ENCODE assay signal across 26 cellular contexts in genomic region chr16:50985733-50986132, GRCh38.
"Had no signal": no experiment of that assay in that cellular context is flagged by ENCODE, and none has a peak within 500 bp of the region (broad histone marks: within the 10 kb centered on the region; RNA-seq: fewer than 3 reads in every experiment).

No MANE protein-coding gene starts in this region.

- FAIRE-seq: endometrium, islet of Langerhans, keratinocyte had no signal

- ATAC-seq: effector memory CD8-positive, alpha-beta T cell; esophagus mucosa; gastrocnemius medialis; heart right ventricle; left cardiac atrium; left lung; left ventricle myocardium superior; lower lobe of right lung; mucosa of descending colon had no signal

- H3K4me1 ChIP-seq: colonic mucosa, esophagus squamous epithelium, gastrocnemius medialis, heart right ventricle, left lung, lower lobe of right lung had no signal

- DNase-seq: colonic mucosa; cortex of kidney; effector CD8-positive, alpha-beta T cell; effector memory CD8-positive, alpha-beta T cell; endodermal cell; erythroblast; esophagus squamous epithelium; foreskin fibroblast; foreskin melanocyte; gastrocnemius medialis; glutamatergic neuron; head of caudate nucleus; heart right ventricle; hippocampal formation; left cardiac atrium; left lung; left ventricle myocardium superior; lower lobe of right lung; mesenchymal stem cell; mucosa of descending colon; naive B cell had no signal

- H3K4me3 ChIP-seq: colonic mucosa, esophagus squamous epithelium, gastrocnemius medialis, heart right ventricle, left lung, lower lobe of right lung, mucosa of descending colon had no signal

- H3K36me3 ChIP-seq: colonic mucosa, esophagus squamous epithelium, gastrocnemius medialis, heart right ventricle, left lung, lower lobe of right lung had no signal

- H3K27ac ChIP-seq: colonic mucosa, epithelial cell of prostate, esophagus squamous epithelium, gastrocnemius medialis, heart right ventricle, left lung, lower lobe of right lung had no signal

- H3K27me3 ChIP-seq: colonic mucosa, esophagus squamous epithelium, gastrocnemius medialis, left lung had no signal

- H3K9me3 ChIP-seq: colonic mucosa, esophagus squamous epithelium, gastrocnemius medialis, left lung, lower lobe of right lung, mucosa of descending colon had no signal
